Comparison of ENCODE assay signal across 9 cellular contexts in genomic region chr3:16290827-16291196, GRCh38. TPM values are rescaled to one million over a fixed set of nuclear protein-coding genes. Genes with fewer than 3 reads are reported as not detected.
DNase-seq lines count a peak whose midpoint lies in the region; ATAC-seq and TF ChIP-seq lines count a peak whose summit lies in the region.
"Had no signal": no experiment of that assay in that cellular context is flagged by ENCODE, and none has a peak within 500 bp of the region (broad histone marks: within the 10 kb centered on the region; RNA-seq: fewer than 3 reads in every experiment).

No MANE protein-coding gene starts in this region.

- TF ChIP-seq CTCF in right lobe of liver (IDR thresholded peaks at IDR 0.05) = no peak

- H3K27ac ChIP-seq in right lobe of liver = no peak overlapping the region
- H3K27ac ChIP-seq: right atrium auricular region had no signal

- peaks cover 0 to 10% (median 2%) of the 10 kb centered on the region in 4 donors for H3K36me3 ChIP-seq in right lobe of liver
- H3K36me3 ChIP-seq: right atrium auricular region had no signal

- peaks cover 0 to 6% (median 0%) of the 10 kb centered on the region in 4 donors for H3K9me3 ChIP-seq in right lobe of liver
- H3K9me3 ChIP-seq: right atrium auricular region had no signal

- H3K27me3 ChIP-seq in right lobe of liver = no peaks in the 10 kb centered on the region
- H3K27me3 ChIP-seq: right atrium auricular region had no signal

- ATAC-seq in right lobe of liver = peak in 3 of 4 donors; percentile 13 to 22 (median 21)
- ATAC-seq in GM21576 (IDR thresholded peaks at IDR 0.05; ENCODE audit: unreplicated experiment) = no peak

- no peak for TF ChIP-seq POLR2A in right lobe of liver (IDR thresholded peaks at IDR 0.05)

- WGBS in right lobe of liver (ENCODE audit: insufficient coverage, low coverage, low lambda C conversion rate, missing lambda C conversion rate) = 9% methylated on average over 2 of the region's 2 CpGs

- peaks cover 0 to 8% (median 3%) of the 10 kb centered on the region in 4 donors for H3K4me1 ChIP-seq in right lobe of liver

- no peak overlapping the region for H3K4me3 ChIP-seq in right lobe of liver
- H3K4me3 ChIP-seq: right atrium auricular region had no signal

- DNase-seq in ELR (ENCODE audit: low read depth) (peak; percentile 22), H4 (ENCODE audit: low spot score) (peak; percentile 41), SKM-1 (lab: John Stamatoyannopoulos, UW; ENCODE audit: unreplicated experiment) (peak; percentile 30), right lobe of liver (no peak), HuH-7.5 (ENCODE audit: low spot score) (no peak), posterior vena cava (ENCODE audit: low spot score) (no peak), NCI-H187 (lab: John Stamatoyannopoulos, UW) (no peak)

- intact Hi-C loops in right lobe of liver (cut with DNase I) (no loop called here), posterior vena cava (cut with DNase I) (no loop called here)

RNA-seq across cellular contexts. Expression of gene OXNAD1, which starts 25.8 kb away (rescaled TPM):
- total RNA-seq in H4 (2014; rRNA removed; shearing (Covaris generic)) = 12.1 and 17.1 TPM in 2 replicates
- total RNA-seq in right lobe of liver (10 to 100 TPM in 5 of 6 experiments, 1 to 10 TPM in 1; 8.1 to 27.2 (median 16.2) TPM), posterior vena cava (1 to 10 TPM; 7.5 to 8.6 TPM)

RNA-seq across cellular contexts. Expression of gene DPH3, which starts 26.1 kb away (rescaled TPM):
- total RNA-seq in H4 (2014; rRNA removed; shearing (Covaris generic)) = 10.8 and 11.5 TPM in 2 replicates
- total RNA-seq in right lobe of liver = 10 to 100 TPM in 5 of 6 experiments, 1 to 10 TPM in 1; 9.7 to 15.0 (median 12.9) TPM
- total RNA-seq in posterior vena cava = 10 to 100 TPM; 35.4 to 47.1 TPM

Comparison
In these comparisons a context has a peak if more than half of its experiments do, and no peak if none do; other contexts are left out.
1. DNase-seq: peak in ELR (single experiment), H4 (single experiment) and SKM-1 (single experiment); none in right lobe of liver (0 of 3), HuH-7.5 (single experiment), posterior vena cava (single experiment) and NCI-H187 (0 of 2).